19 cellular contexts compared by ENCODE assay signal in genomic region chr10:103495321-103495720, GRCh38. TPM values are rescaled to one million over a fixed set of nuclear protein-coding genes. Genes with fewer than 3 reads are reported as not detected.
DNase-seq lines count a peak whose midpoint lies in the region; ATAC-seq and TF ChIP-seq lines count a peak whose summit lies in the region.
"Had no signal": no experiment of that assay in that cellular context is flagged by ENCODE, and none has a peak within 500 bp of the region (broad histone marks: within the 10 kb centered on the region; RNA-seq: fewer than 3 reads in every experiment).

No MANE protein-coding gene starts in this region.

- POLR2A ChIA-PET in T-cell (lab: Charles Lee), result no interaction called here

- peaks cover 23% of the 10 kb centered on the region for H3K4me1 Mint-ChIP-seq in activated naive CD4-positive, alpha-beta T cell treated with anti-CD3 and anti-CD28 coated beads, Interleukin-2, amount 50 U/mL, for 24 hours
- peaks cover 10 to 23% (median 11%) of the 10 kb centered on the region in 3 donors for H3K4me1 Mint-ChIP-seq in T-cell
- peaks cover 8 to 12% of the 10 kb centered on the region in 2 donors for H3K4me1 Mint-ChIP-seq in immature natural killer cell
- peaks cover 12% of the 10 kb centered on the region for H3K4me1 Mint-ChIP-seq in progenitor cell of endocrine pancreas (ENCODE audit: low read depth)

- no peak for TF ChIP-seq CTCF in progenitor cell of endocrine pancreas (IDR thresholded peaks at IDR 0.05; ENCODE audit: unreplicated experiment)

- H3K27ac ChIP-seq in effector memory CD4-positive, alpha-beta T cell (ENCODE audit: insufficient read depth, low read length, poor library complexity, severe bottlenecking), result no peak overlapping the region
- H3K27ac ChIP-seq: upper lobe of right lung had no signal

- peaks cover 15% of the 10 kb centered on the region for H3K4me1 ChIP-seq in effector memory CD4-positive, alpha-beta T cell (ENCODE audit: control insufficient read depth, insufficient read depth, low read length, poor library complexity, severe bottlenecking)
- H3K4me1 ChIP-seq: HAP-1 had no signal

- H3K9me3 ChIP-seq in effector memory CD4-positive, alpha-beta T cell (ENCODE audit: control insufficient read depth, low read length), result no peaks in the 10 kb centered on the region
- H3K9me3 ChIP-seq: HAP-1, upper lobe of right lung had no signal

- no peak overlapping the region for H3K4me3 ChIP-seq in effector memory CD4-positive, alpha-beta T cell (ENCODE audit: insufficient read depth, low read depth, low read length, poor library complexity, severe bottlenecking)
- H3K4me3 ChIP-seq: HAP-1, upper lobe of right lung had no signal

- H3K36me3 ChIP-seq in effector memory CD4-positive, alpha-beta T cell (ENCODE audit: control insufficient read depth, insufficient read depth, low read length), result no peaks in the 10 kb centered on the region
- H3K36me3 ChIP-seq: HAP-1, upper lobe of right lung had no signal

- H3K27ac Mint-ChIP-seq in activated naive CD4-positive, alpha-beta T cell treated with anti-CD3 and anti-CD28 coated beads, Interleukin-2, amount 50 U/mL, for 24 hours, result no peak overlapping the region
- H3K27ac Mint-ChIP-seq in activated naive CD4-positive, alpha-beta T cell treated with anti-CD3 and anti-CD28 coated beads, Interleukin-2, amount 50 U/mL, for 72 hours, result no peak overlapping the region
- H3K27ac Mint-ChIP-seq in T-cell, result no peak overlapping the region
- no peak overlapping the region for H3K27ac Mint-ChIP-seq in immature natural killer cell
- no peak overlapping the region for H3K27ac Mint-ChIP-seq in progenitor cell of endocrine pancreas

- peak overlapping the region; percentile 26 for H3K4me3 Mint-ChIP-seq in activated naive CD4-positive, alpha-beta T cell treated with anti-CD3 and anti-CD28 coated beads, Interleukin-2, amount 50 U/mL, for 24 hours
- H3K4me3 Mint-ChIP-seq in T-cell (peak overlapping the region in 2 of 3 donors; percentile 68 to 73), immature natural killer cell (peak overlapping the region in 4 of 5 donors; percentile 38 to 67 (median 53)), progenitor cell of endocrine pancreas (ENCODE audit: low read depth) (peak overlapping the region; percentile 78)

- no peaks in the 10 kb centered on the region for H3K9me3 Mint-ChIP-seq in activated naive CD4-positive, alpha-beta T cell treated with anti-CD3 and anti-CD28 coated beads, Interleukin-2, amount 50 U/mL, for 24 hours
- H3K9me3 Mint-ChIP-seq in activated naive CD4-positive, alpha-beta T cell treated with anti-CD3 and anti-CD28 coated beads, Interleukin-2, amount 50 U/mL, for 72 hours, result no peaks in the 10 kb centered on the region
- H3K9me3 Mint-ChIP-seq in T-cell (no peaks in the 10 kb centered on the region), immature natural killer cell (no peaks in the 10 kb centered on the region), progenitor cell of endocrine pancreas (ENCODE audit: low read depth) (no peaks in the 10 kb centered on the region)

- ATAC-seq in activated naive CD4-positive, alpha-beta T cell treated with anti-CD3 and anti-CD28 coated beads, Interleukin-2, amount 50 U/mL, for 72 hours, result no peak
- no peak for ATAC-seq in T-cell (replicated peaks in 1 of 4)
- ATAC-seq in HG03378 (IDR thresholded peaks at IDR 0.05; ENCODE audit: unreplicated experiment), result no peak
- ATAC-seq in HG03457 (IDR thresholded peaks at IDR 0.05; ENCODE audit: unreplicated experiment), result no peak
- ATAC-seq: activated CD4-positive, CD25-positive, alpha-beta regulatory T cell treated with anti-CD3 and anti-CD28 coated beads, Interleukin-2, amount 50 U/mL, for 24 hours; upper lobe of right lung had no signal

- CTCF ChIA-PET in T-cell (lab: Charles Lee), result no interaction called here

- no peaks in the 10 kb centered on the region for H3K36me3 Mint-ChIP-seq in activated naive CD4-positive, alpha-beta T cell treated with anti-CD3 and anti-CD28 coated beads, Interleukin-2, amount 50 U/mL, for 24 hours
- H3K36me3 Mint-ChIP-seq in activated naive CD4-positive, alpha-beta T cell treated with anti-CD3 and anti-CD28 coated beads, Interleukin-2, amount 50 U/mL, for 72 hours, result peaks cover 0 to 4% of the 10 kb centered on the region in 2 donors
- H3K36me3 Mint-ChIP-seq in T-cell, result no peaks in the 10 kb centered on the region
- no peaks in the 10 kb centered on the region for H3K36me3 Mint-ChIP-seq in immature natural killer cell
- peaks cover 2% of the 10 kb centered on the region for H3K36me3 Mint-ChIP-seq in progenitor cell of endocrine pancreas (ENCODE audit: insufficient read depth)

- peaks cover 33% of the 10 kb centered on the region for H3K27me3 Mint-ChIP-seq in activated naive CD4-positive, alpha-beta T cell treated with anti-CD3 and anti-CD28 coated beads, Interleukin-2, amount 50 U/mL, for 24 hours
- H3K27me3 Mint-ChIP-seq in T-cell (peaks cover 51 to 56% of the 10 kb centered on the region in 2 donors), immature natural killer cell (ENCODE audit: low read depth in 3 of 3) (peaks cover 16 to 18% (median 17%) of the 10 kb centered on the region in 3 donors), progenitor cell of endocrine pancreas (peaks cover 67% of the 10 kb centered on the region)

- H3K27me3 ChIP-seq in effector memory CD4-positive, alpha-beta T cell (replicated peaks; ENCODE audit: control insufficient read depth, insufficient read depth, low read length, poor library complexity, severe bottlenecking), result peaks cover 12% of the 10 kb centered on the region

- DNase-seq in activated naive CD4-positive, alpha-beta T cell treated with anti-CD3 and anti-CD28 coated beads, Interleukin-2, amount 50 U/mL, for 72 hours (ENCODE audit: low spot score in 2 of 2), result no peak
- DNase-seq in T-cell, result no peak
- DNase-seq in immature natural killer cell, result no peak
- no peak for DNase-seq in progenitor cell of endocrine pancreas (ENCODE audit: low spot score, unreplicated experiment)
- DNase-seq in effector memory CD4-positive, alpha-beta T cell, result no peak
- DNase-seq: EL; hippocampal formation; MV-4-11; NCI-H2029 treated with DMSO at 0.1 percent for 48 hours; stimulated activated CD4-positive, alpha-beta T cell treated with anti-CD3 and anti-CD28 coated beads, Interleukin-1b, Interleukin-23, amount 100 ng/mL, for 48 hours; upper lobe of right lung had no signal

RNA-seq across cellular contexts. Expression of gene NEURL1, which starts 1.8 kb away (rescaled TPM):
- total RNA-seq in activated naive CD4-positive, alpha-beta T cell treated with anti-CD3 and anti-CD28 coated beads, Interleukin-2, amount 50 U/mL, for 72 hours, result 1 to 10 TPM in 1 of 2 donors, under 1 TPM in 1; 0.87 to 2.4 TPM
- 1 to 10 TPM in 1 of 5 donors, under 1 TPM in 4; 0.46 to 1.7 (median 0.84) TPM for total RNA-seq in T-cell
- under 1 TPM in 2 of 3 donors, not detected in 1; 0.07 to 0.35 TPM for polyA plus RNA-seq in immature natural killer cell
- 17.6 and 21.5 TPM in 2 replicates for total RNA-seq in progenitor cell of endocrine pancreas
- total RNA-seq: NCI-H460 had no signal

RNA-seq across cellular contexts. Expression of gene CALHM3, which starts 16.3 kb away (rescaled TPM):
- not detected for total RNA-seq in activated naive CD4-positive, alpha-beta T cell treated with anti-CD3 and anti-CD28 coated beads, Interleukin-2, amount 50 U/mL, for 72 hours
- not detected for total RNA-seq in T-cell
- polyA plus RNA-seq in immature natural killer cell, result not detected
- total RNA-seq in progenitor cell of endocrine pancreas, result 0.41 and 1.3 TPM in 2 replicates
- total RNA-seq: NCI-H460, omental fat pad, upper lobe of right lung had no signal
- polyA plus RNA-seq: keratinocyte had no signal

RNA-seq across cellular contexts. Expression of gene CALHM1, which starts 36.6 kb away (rescaled TPM):
- total RNA-seq in activated naive CD4-positive, alpha-beta T cell treated with anti-CD3 and anti-CD28 coated beads, Interleukin-2, amount 50 U/mL, for 72 hours, result not detected
- total RNA-seq in T-cell (not detected), progenitor cell of endocrine pancreas (not detected in 2 replicates)
- polyA plus RNA-seq in immature natural killer cell, result under 1 TPM in 2 of 3 donors, not detected in 1; 0.56 to 0.91 TPM
- total RNA-seq: NCI-H460, omental fat pad, upper lobe of right lung had no signal
- polyA plus RNA-seq: keratinocyte had no signal

RNA-seq across cellular contexts. Expression of gene CALHM2, which starts 43.2 kb away (rescaled TPM):
- total RNA-seq in activated naive CD4-positive, alpha-beta T cell treated with anti-CD3 and anti-CD28 coated beads, Interleukin-2, amount 50 U/mL, for 72 hours, result 10 to 100 TPM in 1 of 2 donors, 1 to 10 TPM in 1; 9.1 to 13.5 TPM
- 10 to 100 TPM in 4 of 5 donors, 1 to 10 TPM in 1; 8.9 to 76.7 (median 46.8) TPM for total RNA-seq in T-cell
- 100 to 1,000 TPM in 1 of 3 donors, 10 to 100 TPM in 2; 43.3 to 125 (median 72.6) TPM for polyA plus RNA-seq in immature natural killer cell
- 0.58 and 0.69 TPM in 2 replicates for total RNA-seq in progenitor cell of endocrine pancreas

Comparison
In these comparisons a context has a peak if more than half of its experiments do, and no peak if none do; other contexts are left out.
1. H3K4me3 Mint-ChIP-seq: peak in every context shown above with its lines; median percentile 78 in progenitor cell of endocrine pancreas; 70 in T-cell; 53 in immature natural killer cell; 26 in activated naive CD4-positive, alpha-beta T cell treated with anti-CD3 and anti-CD28 coated beads, Interleukin-2, amount 50 U/mL, for 24 hours.